10 cellular contexts compared by ENCODE assay signal in the genomic region with DNA sequence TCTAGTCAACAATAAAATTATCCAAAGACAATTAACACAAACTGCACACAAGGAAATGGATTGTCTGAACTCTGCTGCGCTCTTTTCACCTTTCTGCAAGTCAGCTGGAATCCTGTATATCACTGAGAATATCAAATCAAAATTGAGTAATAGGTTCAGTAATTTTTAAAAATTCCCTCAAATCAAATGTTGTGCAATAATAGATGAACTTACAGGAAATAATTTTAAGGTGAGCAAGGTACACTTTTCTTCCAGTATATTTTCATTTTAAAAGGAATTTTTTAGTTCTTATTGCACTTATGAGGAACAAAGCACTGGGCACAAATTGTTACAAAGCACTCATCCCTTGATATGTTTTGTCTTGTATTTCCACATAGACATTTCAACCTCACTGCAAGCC. TPM values are rescaled to one million over a fixed set of nuclear protein-coding genes. Genes with fewer than 3 reads are reported as not detected.
DNase-seq lines count a peak whose midpoint lies in the region; ATAC-seq, FAIRE-seq and TF ChIP-seq lines count a peak whose summit lies in the region.
"Had no signal": no experiment of that assay in that cellular context is flagged by ENCODE, and none has a peak within 500 bp of the region (broad histone marks: within the 10 kb centered on the region; RNA-seq: fewer than 3 reads in every experiment).

No MANE protein-coding gene starts in this region.

- FAIRE-seq in kidney (lab: Jason Lieb, UNC) = no peak

- H3K9me3 Mint-ChIP-seq in activated T-helper 17 cell treated with anti-CD3 and anti-CD28 coated beads, Interleukin-2, amount 50 U/mL, for 72 hours = no peaks in the 10 kb centered on the region
- H3K9me3 Mint-ChIP-seq in type B pancreatic cell = no peaks in the 10 kb centered on the region

- H3K36me3 Mint-ChIP-seq in activated T-helper 17 cell treated with anti-CD3 and anti-CD28 coated beads, Interleukin-2, amount 50 U/mL, for 72 hours (ENCODE audit: low read depth) = peaks cover 13% of the 10 kb centered on the region
- H3K36me3 Mint-ChIP-seq in type B pancreatic cell = peaks cover 14% of the 10 kb centered on the region

- H3K27ac Mint-ChIP-seq in activated T-helper 17 cell treated with anti-CD3 and anti-CD28 coated beads, Interleukin-2, amount 50 U/mL, for 72 hours = peak overlapping the region; percentile 93
- H3K27ac Mint-ChIP-seq in type B pancreatic cell = peak overlapping the region; percentile 86

- peaks cover 17% of the 10 kb centered on the region for H3K36me3 ChIP-seq in left ventricle myocardium inferior
- H3K36me3 ChIP-seq in kidney (ENCODE audit: control insufficient read depth in 1 of 2, insufficient read depth in 2 of 2, low read length in 2 of 2) = peaks cover 0 to 10% of the 10 kb centered on the region in 2 donors

- H3K27ac ChIP-seq in left ventricle myocardium inferior (replicated peaks) (peak overlapping the region; percentile 99), kidney (ENCODE audit: low read depth in 2 of 2, low read length in 2 of 2) (no peak overlapping the region), caudate nucleus (ENCODE audit: low read depth, low read length) (no peak overlapping the region)

- H3K9me3 ChIP-seq in left ventricle myocardium inferior (replicated peaks) (no peaks in the 10 kb centered on the region), kidney (ENCODE audit: control insufficient read depth in 1 of 2, low read length in 2 of 2) (no peaks in the 10 kb centered on the region)

- no peak for ATAC-seq in activated T-helper 17 cell treated with anti-CD3 and anti-CD28 coated beads, Interleukin-2, amount 50 U/mL, for 72 hours (replicated peaks)
- no peak for ATAC-seq in omental fat pad (ENCODE audit: low FRiP score)

- H3K27me3 Mint-ChIP-seq in activated T-helper 17 cell treated with anti-CD3 and anti-CD28 coated beads, Interleukin-2, amount 50 U/mL, for 72 hours = no peaks in the 10 kb centered on the region
- peaks cover 3% of the 10 kb centered on the region for H3K27me3 Mint-ChIP-seq in type B pancreatic cell

- peaks cover 40% of the 10 kb centered on the region for H3K4me1 Mint-ChIP-seq in activated T-helper 17 cell treated with anti-CD3 and anti-CD28 coated beads, Interleukin-2, amount 50 U/mL, for 72 hours
- H3K4me1 Mint-ChIP-seq in type B pancreatic cell (ENCODE audit: unreplicated experiment) = peaks cover 10% of the 10 kb centered on the region

- H3K9ac ChIP-seq in kidney (ENCODE audit: low read length in 2 of 2) = no peak overlapping the region

- DNase-seq in left ventricle myocardium inferior (no peak), cardiac septum (ENCODE audit: low spot score) (no peak), kidney (no peak), type B pancreatic cell (ENCODE audit: extremely low spot score, unreplicated experiment) (no peak), caudate nucleus (lab: John Stamatoyannopoulos, UW) (no peak), omental fat pad (ENCODE audit: low spot score) (no peak), NCI-H748 (lab: John Stamatoyannopoulos, UW; ENCODE audit: unreplicated experiment) (no peak)
- DNase-seq: amniotic stem cell, EL had no signal

- H3K4me3 ChIP-seq in left ventricle myocardium inferior = peak overlapping the region; percentile 88
- peak overlapping the region; percentile 87 for H3K4me3 ChIP-seq in kidney (ENCODE audit: low read length in 2 of 2)

- peaks cover 25% of the 10 kb centered on the region for H3K4me1 ChIP-seq in left ventricle myocardium inferior
- peaks cover 7 to 13% of the 10 kb centered on the region in 2 donors for H3K4me1 ChIP-seq in kidney (ENCODE audit: control insufficient read depth in 1 of 2, insufficient read depth in 1 of 2, low read depth in 1 of 2, low read length in 2 of 2)

- intact Hi-C loops in left ventricle myocardium inferior (cut with micrococcal nuclease) (no loop called here), cardiac septum (cut with DNase I) (no loop called here), kidney (cut with DNase I) (no loop called here)

- no peaks in the 10 kb centered on the region for H3K27me3 ChIP-seq in left ventricle myocardium inferior (ENCODE audit: low read depth)

- TF ChIP-seq CTCF in left ventricle myocardium inferior (IDR thresholded peaks at IDR 0.05; ENCODE audit: borderline replicate concordance) = no peak
- TF ChIP-seq CTCF in kidney (IDR thresholded peaks at IDR 0.05; ENCODE audit: borderline replicate concordance, extremely low read depth, insufficient read depth) = no peak
- no peak for TF ChIP-seq CTCF in type B pancreatic cell (conservative IDR thresholded peaks at IDR 0.05)
- no peak for TF ChIP-seq CTCF in omental fat pad (IDR thresholded peaks at IDR 0.05)

- H3K4me3 Mint-ChIP-seq in activated T-helper 17 cell treated with anti-CD3 and anti-CD28 coated beads, Interleukin-2, amount 50 U/mL, for 72 hours = peak overlapping the region; percentile 91
- peak overlapping the region; percentile 97 for H3K4me3 Mint-ChIP-seq in type B pancreatic cell

RNA-seq across cellular contexts. Expression of a gene that starts 1.2 kb away (rescaled TPM):
- total RNA-seq in left ventricle myocardium inferior (10.0 TPM), cardiac septum (6.7 TPM), kidney (20.4 TPM), type B pancreatic cell (ENCODE audit: low replicate concordance) (13.3 and 15.0 TPM in 2 replicates), omental fat pad (10 to 100 TPM; 13.3 to 20.5 (median 16.3) TPM)
- total RNA-seq in activated T-helper 17 cell treated with anti-CD3 and anti-CD28 coated beads, Interleukin-2, amount 50 U/mL, for 72 hours = 10 to 100 TPM in 1 of 2 donors, 1 to 10 TPM in 1; 7.7 to 10.3 TPM
- 17.1 TPM for polyA plus RNA-seq in kidney (ENCODE audit: insufficient read depth, low read depth, low replicate concordance)
